Comparison of ENCODE assay signal across 8 cellular contexts in the genomic region with DNA sequence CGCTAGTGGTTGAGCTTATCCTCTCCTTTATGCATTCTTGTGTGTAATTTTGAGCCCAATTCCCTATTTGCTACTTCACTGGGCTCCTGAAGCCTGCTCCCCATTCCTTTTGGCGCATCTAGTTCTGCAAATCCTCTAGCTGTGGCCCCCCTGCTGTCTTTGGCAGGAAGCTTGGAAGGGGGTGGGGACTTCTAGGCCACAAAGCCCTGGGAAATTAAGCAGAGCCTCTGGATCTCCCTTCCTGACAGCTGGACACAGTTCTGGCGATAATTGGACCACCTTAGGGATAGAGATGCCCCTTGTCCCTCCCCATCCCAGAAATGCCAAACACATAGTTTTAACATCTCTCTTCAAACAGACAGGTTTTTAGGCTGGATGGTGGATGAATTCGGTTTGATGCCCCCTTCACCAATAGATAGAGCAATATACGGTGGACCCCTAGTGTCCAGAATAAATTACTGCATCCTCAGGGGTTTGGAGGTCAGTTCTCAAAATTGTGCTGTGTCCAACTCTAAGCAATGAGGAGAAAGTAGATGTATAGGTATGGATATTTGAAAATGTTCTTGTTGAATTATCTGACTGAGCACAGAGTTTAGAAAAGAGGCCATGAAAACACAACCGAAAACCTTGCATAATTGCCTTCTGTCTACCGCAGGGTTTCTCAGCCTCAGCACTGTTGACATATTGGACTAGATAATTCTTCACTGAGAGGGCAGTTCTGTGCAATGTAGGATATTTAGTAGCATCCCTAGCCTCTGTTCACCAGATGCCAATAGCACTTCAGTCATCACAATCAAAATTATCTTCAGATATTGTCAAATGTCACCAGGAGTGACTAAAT.
A peak's percentile ranks its signal among the peaks of the same experiment; 100 is the strongest.
DNase-seq lines count a peak whose midpoint lies in the region; ATAC-seq, FAIRE-seq and TF ChIP-seq lines count a peak whose summit lies in the region.

No MANE protein-coding gene starts in this region.

- no peaks in the 10 kb centered on the region for H3K36me3 Mint-ChIP-seq in Caco-2 (ENCODE audit: insufficient read depth, unreplicated experiment)

- POLR2A ChIA-PET in Caco-2 (lab: Charles Lee), result no interaction called here

- no peaks in the 10 kb centered on the region for H3K27me3 ChIP-seq in Caco-2 (replicated peaks; ENCODE audit: control insufficient read depth, insufficient read depth, low read length)
- no peaks in the 10 kb centered on the region for H3K27me3 ChIP-seq in tibial nerve

- peak; percentile 92 for FAIRE-seq in H54 (lab: Jason Lieb, UNC)

- 37 to 40% methylated on average over 7 of the region's 7 CpGs for WGBS in tibial nerve, 2 donors

- H3K27me3 Mint-ChIP-seq in Caco-2 (ENCODE audit: insufficient read depth, unreplicated experiment), result no peaks in the 10 kb centered on the region

- H3K36me3 ChIP-seq in Caco-2 (ENCODE audit: control insufficient read depth, insufficient read depth, low read length) (no peaks in the 10 kb centered on the region), tibial nerve (no peaks in the 10 kb centered on the region)

- H3K27ac ChIP-seq in tibial nerve, result peak overlapping the region in 2 of 4 donors; percentile 30 to 61

- H3K4me3 ChIP-seq in Caco-2 (ENCODE audit: low read depth, low read length), result no peak overlapping the region
- no peak overlapping the region for H3K4me3 ChIP-seq in choroid plexus epithelial cell (ENCODE audit: low read depth, low read length)
- no peak overlapping the region for H3K4me3 ChIP-seq in tibial nerve

- no peak for TF ChIP-seq POLR2A in H54 (IDR thresholded peaks at IDR 0.05; ENCODE audit: low read depth, low read length)
- TF ChIP-seq POLR2A in tibial nerve (IDR thresholded peaks at IDR 0.05), result no peak

- intact Hi-C loops in Caco-2 (cut with micrococcal nuclease; ENCODE audit: unreplicated experiment), result loop anchor here (1.0 kb wide), 2 partner anchors 79 to 202 kb away; no protein-coding TSS in a partner anchor
- intact Hi-C loops in left colon (cut with DNase I, micrococcal nuclease), result loop anchor here in 1 of 2 donors (10.0 kb wide), 1 partner anchor 80 kb away; the partner anchor contains the start of gene PAPSS2

- TF ChIP-seq EP300 in tibial nerve (IDR thresholded peaks at IDR 0.05), result no peak

- CTCF ChIA-PET in Caco-2 (lab: Charles Lee), result interaction anchor here (0.5 to 1.9 kb wide), 5 partner anchors 28 to 202 kb away, joined by 3 to 10 read pairs (median 3); no protein-coding TSS in a partner anchor

- BruUV-seq in Caco-2 (replicated peaks; lab: Mats Ljungman, UMichigan), result no TSS peak

- no peak overlapping the region for H3K27ac Mint-ChIP-seq in Caco-2 (ENCODE audit: unreplicated experiment)

- H3K4me1 Mint-ChIP-seq in Caco-2 (ENCODE audit: low read depth, unreplicated experiment), result no peaks in the 10 kb centered on the region

- no peak overlapping the region for H3K4me3 Mint-ChIP-seq in Caco-2 (ENCODE audit: unreplicated experiment)

- 0 out of 2 replicates have a peak, but pooled peaks cover under 1% of the 10 kb centered on the region for H3K4me1 ChIP-seq in Caco-2
- H3K4me1 ChIP-seq in tibial nerve, result peaks cover 0 to 16% (median 5%) of the 10 kb centered on the region in 4 donors

- DNase-seq in Caco-2, result peak in 1 of 2 experiments; percentile 53
- peak; percentile 54 for DNase-seq in H54 (ENCODE audit: insufficient read length, low spot score)
- peak; percentile 16 for DNase-seq in NOMO-1 treated with dmso at 0.1 percent for 144 hours (lab: John Stamatoyannopoulos, UW; ENCODE audit: unreplicated experiment)
- DNase-seq in choroid plexus epithelial cell (ENCODE audit: low read depth), result peak; percentile 81
- peak in 1 of 2 donors; percentile 9 for DNase-seq in left colon
- peak in 1 of 2 donors; percentile 38 for DNase-seq in tibial nerve (ENCODE audit: low spot score in 2 of 2)
- no peak for DNase-seq in activated CD4-positive, alpha-beta T cell treated with anti-CD3 and anti-CD28 coated beads for 48 hours

- ATAC-seq in left colon (peak; percentile 64), GM18517 (IDR thresholded peaks at IDR 0.05; ENCODE audit: unreplicated experiment) (no peak)

- H3K9me3 ChIP-seq in Caco-2, result no peaks in the 10 kb centered on the region
- no peaks in the 10 kb centered on the region for H3K9me3 ChIP-seq in tibial nerve

- TF ChIP-seq CTCF in Caco-2 (IDR thresholded peaks at IDR 0.05; ENCODE audit: insufficient read depth in 1 of 2, low read depth in 1 of 2, low read length in 1 of 2, severe bottlenecking in 1 of 2, unreplicated experiment in 1 of 2), result peak; percentile 79
- TF ChIP-seq CTCF in choroid plexus epithelial cell (conservative IDR thresholded peaks at IDR 0.05; ENCODE audit: low read depth, low read length), result peak; percentile 76
- peak; percentile 64 to 86 (median 80) for TF ChIP-seq CTCF in tibial nerve (IDR thresholded peaks at IDR 0.05)

- H3K9me3 Mint-ChIP-seq in Caco-2 (ENCODE audit: unreplicated experiment), result no peaks in the 10 kb centered on the region
